ENCODE assay signal across 1 cellular context in genomic region chr1:38138498-38139233, GRCh38.
A peak's percentile ranks its signal among the peaks of the same experiment; 100 is the strongest.
TF ChIP-seq lines count a peak whose summit lies in the region.

No MANE protein-coding gene starts in this region.

TF ChIP-seq in HEK293, 187 proteins besides CTCF, POLR2A, EP300 and RAD21 (continued from another document and continues in another):
- no peak for TF ChIP-seq ZNF558 (tag by site-specific recombination; IDR thresholded peaks at IDR 0.05)
- TF ChIP-seq ZXDB (tag by site-specific recombination; IDR thresholded peaks at IDR 0.05) = no peak; the same call in 1 of the 2 replicates
- peak; percentile 78 for TF ChIP-seq OSR2 (tag by site-specific recombination; IDR thresholded peaks at IDR 0.05)
- TF ChIP-seq ZSCAN5A (tag by site-specific recombination; IDR thresholded peaks at IDR 0.05) = no peak
- no peak for TF ChIP-seq TSHZ1 (tag by site-specific recombination; IDR thresholded peaks at IDR 0.05; ENCODE audit: borderline replicate concordance)
- TF ChIP-seq MYNN (tag by site-specific recombination; IDR thresholded peaks at IDR 0.05; ENCODE audit: borderline replicate concordance) = no peak
- no peak for TF ChIP-seq ZNF521 (tag by site-specific recombination; IDR thresholded peaks at IDR 0.05)
- TF ChIP-seq, protein P1, sequence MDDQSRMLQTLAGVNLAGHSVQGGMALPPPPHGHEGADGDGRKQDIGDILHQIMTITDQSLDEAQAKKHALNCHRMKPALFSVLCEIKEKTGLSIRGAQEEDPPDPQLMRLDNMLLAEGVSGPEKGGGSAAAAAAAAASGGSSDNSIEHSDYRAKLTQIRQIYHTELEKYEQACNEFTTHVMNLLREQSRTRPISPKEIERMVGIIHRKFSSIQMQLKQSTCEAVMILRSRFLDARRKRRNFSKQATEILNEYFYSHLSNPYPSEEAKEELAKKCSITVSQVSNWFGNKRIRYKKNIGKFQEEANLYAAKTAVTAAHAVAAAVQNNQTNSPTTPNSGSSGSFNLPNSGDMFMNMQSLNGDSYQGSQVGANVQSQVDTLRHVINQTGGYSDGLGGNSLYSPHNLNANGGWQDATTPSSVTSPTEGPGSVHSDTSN (CRISPR knock-in tag; IDR thresholded peaks at IDR 0.05) = no peak
- no peak for TF ChIP-seq FEZF1 (tag by site-specific recombination; IDR thresholded peaks at IDR 0.05)
- TF ChIP-seq ZSCAN30 (tag by site-specific recombination; IDR thresholded peaks at IDR 0.05) = no peak
- peak; percentile 58; the same call in 1 of the 2 replicates for TF ChIP-seq ZEB2 (tag by site-specific recombination; IDR thresholded peaks at IDR 0.05)
- peak; percentile 83 for TF ChIP-seq ZFP37 (tag by site-specific recombination; IDR thresholded peaks at IDR 0.05)
- no peak for TF ChIP-seq ZNF510 (tag by site-specific recombination; IDR thresholded peaks at IDR 0.05; ENCODE audit: insufficient replicate concordance)
- no peak for TF ChIP-seq ZNF169 (tag by site-specific recombination; IDR thresholded peaks at IDR 0.05)
- TF ChIP-seq ZNF133 (tag by site-specific recombination; IDR thresholded peaks at IDR 0.05) = no peak
- TF ChIP-seq ZNF707 (tag by site-specific recombination; IDR thresholded peaks at IDR 0.05) = no peak
- TF ChIP-seq ZNF214 (tag by site-specific recombination; IDR thresholded peaks at IDR 0.05; ENCODE audit: borderline replicate concordance) = no peak
- TF ChIP-seq KLF8 (tag by site-specific recombination; IDR thresholded peaks at IDR 0.05) = peak; percentile 47; the same call in 1 of the 2 replicates
- TF ChIP-seq ZNF518A (tag by site-specific recombination; conservative IDR thresholded peaks at IDR 0.05; ENCODE audit: low read depth) = 0 out of 2 replicates have a peak, but pooled peaks have one; percentile 13
- no peak for TF ChIP-seq ZNF311 (tag by site-specific recombination; IDR thresholded peaks at IDR 0.05; ENCODE audit: borderline replicate concordance)
- no peak for TF ChIP-seq REST (tag by site-specific recombination; IDR thresholded peaks at IDR 0.05)
- no peak for TF ChIP-seq ZNF747 (tag by site-specific recombination; IDR thresholded peaks at IDR 0.05)
- no peak for TF ChIP-seq ZSCAN23 (tag by site-specific recombination; IDR thresholded peaks at IDR 0.05)
- TF ChIP-seq ZNF701 (tag by site-specific recombination; IDR thresholded peaks at IDR 0.05) = no peak
- TF ChIP-seq ZBTB7A (tag by site-specific recombination; IDR thresholded peaks at IDR 0.05; ENCODE audit: low read depth) = no peak
- peak; percentile 45; the same call in 1 of the 2 replicates for TF ChIP-seq GLIS1 (tag by site-specific recombination; IDR thresholded peaks at IDR 0.05)
- TF ChIP-seq ZNF549 (tag by site-specific recombination; IDR thresholded peaks at IDR 0.05) = no peak
- TF ChIP-seq ZNF114 (tag by site-specific recombination; IDR thresholded peaks at IDR 0.05) = no peak
- TF ChIP-seq, protein P2, sequence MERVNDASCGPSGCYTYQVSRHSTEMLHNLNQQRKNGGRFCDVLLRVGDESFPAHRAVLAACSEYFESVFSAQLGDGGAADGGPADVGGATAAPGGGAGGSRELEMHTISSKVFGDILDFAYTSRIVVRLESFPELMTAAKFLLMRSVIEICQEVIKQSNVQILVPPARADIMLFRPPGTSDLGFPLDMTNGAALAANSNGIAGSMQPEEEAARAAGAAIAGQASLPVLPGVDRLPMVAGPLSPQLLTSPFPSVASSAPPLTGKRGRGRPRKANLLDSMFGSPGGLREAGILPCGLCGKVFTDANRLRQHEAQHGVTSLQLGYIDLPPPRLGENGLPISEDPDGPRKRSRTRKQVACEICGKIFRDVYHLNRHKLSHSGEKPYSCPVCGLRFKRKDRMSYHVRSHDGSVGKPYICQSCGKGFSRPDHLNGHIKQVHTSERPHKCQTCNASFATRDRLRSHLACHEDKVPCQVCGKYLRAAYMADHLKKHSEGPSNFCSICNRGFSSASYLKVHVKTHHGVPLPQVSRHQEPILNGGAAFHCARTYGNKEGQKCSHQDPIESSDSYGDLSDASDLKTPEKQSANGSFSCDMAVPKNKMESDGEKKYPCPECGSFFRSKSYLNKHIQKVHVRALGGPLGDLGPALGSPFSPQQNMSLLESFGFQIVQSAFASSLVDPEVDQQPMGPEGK (tag by site-specific recombination; IDR thresholded peaks at IDR 0.05) = peak; percentile 60
- TF ChIP-seq SCRT1 (tag by site-specific recombination; IDR thresholded peaks at IDR 0.05; ENCODE audit: borderline replicate concordance) = no peak
- no peak for TF ChIP-seq SETDB1 (IDR thresholded peaks at IDR 0.05; ENCODE audit: insufficient read length, low read length)
- TF ChIP-seq ZNF280C (tag by site-specific recombination; IDR thresholded peaks at IDR 0.05) = no peak
- TF ChIP-seq GLI2 (tag by site-specific recombination; IDR thresholded peaks at IDR 0.05; ENCODE audit: borderline replicate concordance, low read depth) = no peak
- no peak for TF ChIP-seq ZNF302 (tag by site-specific recombination; IDR thresholded peaks at IDR 0.05; ENCODE audit: low read depth)
- no peak for TF ChIP-seq ZNF677 (tag by site-specific recombination; IDR thresholded peaks at IDR 0.05)
- TF ChIP-seq, protein P3, sequence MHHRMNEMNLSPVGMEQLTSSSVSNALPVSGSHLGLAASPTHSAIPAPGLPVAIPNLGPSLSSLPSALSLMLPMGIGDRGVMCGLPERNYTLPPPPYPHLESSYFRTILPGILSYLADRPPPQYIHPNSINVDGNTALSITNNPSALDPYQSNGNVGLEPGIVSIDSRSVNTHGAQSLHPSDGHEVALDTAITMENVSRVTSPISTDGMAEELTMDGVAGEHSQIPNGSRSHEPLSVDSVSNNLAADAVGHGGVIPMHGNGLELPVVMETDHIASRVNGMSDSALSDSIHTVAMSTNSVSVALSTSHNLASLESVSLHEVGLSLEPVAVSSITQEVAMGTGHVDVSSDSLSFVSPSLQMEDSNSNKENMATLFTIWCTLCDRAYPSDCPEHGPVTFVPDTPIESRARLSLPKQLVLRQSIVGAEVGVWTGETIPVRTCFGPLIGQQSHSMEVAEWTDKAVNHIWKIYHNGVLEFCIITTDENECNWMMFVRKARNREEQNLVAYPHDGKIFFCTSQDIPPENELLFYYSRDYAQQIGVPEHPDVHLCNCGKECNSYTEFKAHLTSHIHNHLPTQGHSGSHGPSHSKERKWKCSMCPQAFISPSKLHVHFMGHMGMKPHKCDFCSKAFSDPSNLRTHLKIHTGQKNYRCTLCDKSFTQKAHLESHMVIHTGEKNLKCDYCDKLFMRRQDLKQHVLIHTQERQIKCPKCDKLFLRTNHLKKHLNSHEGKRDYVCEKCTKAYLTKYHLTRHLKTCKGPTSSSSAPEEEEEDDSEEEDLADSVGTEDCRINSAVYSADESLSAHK (tag by site-specific recombination; IDR thresholded peaks at IDR 0.05) = no peak
- no peak for TF ChIP-seq ZNF48 (tag by site-specific recombination; IDR thresholded peaks at IDR 0.05)
- no peak for TF ChIP-seq ZNF76 (tag by site-specific recombination; IDR thresholded peaks at IDR 0.05; ENCODE audit: borderline replicate concordance, low read depth)
